Comparison of ENCODE assay signal across 9 cellular contexts in genomic region chr11:65612691-65613090, GRCh38. TPM values are rescaled to one million over a fixed set of nuclear protein-coding genes. Genes with fewer than 3 reads are reported as not detected.
DNase-seq lines count a peak whose midpoint lies in the region; ATAC-seq and TF ChIP-seq lines count a peak whose summit lies in the region.
"Had no signal": no experiment of that assay in that cellular context is flagged by ENCODE, and none has a peak within 500 bp of the region (broad histone marks: within the 10 kb centered on the region; RNA-seq: fewer than 3 reads in every experiment).

No MANE protein-coding gene starts in this region.

- no peak for ATAC-seq in heart left ventricle
- no peak for ATAC-seq in left ventricle myocardium superior

- H3K9me3 ChIP-seq in heart left ventricle: no peaks in the 10 kb centered on the region
- no peaks in the 10 kb centered on the region for H3K9me3 ChIP-seq in mucosa of stomach (ENCODE audit: control insufficient read depth, low read length)

- H3K4me1 ChIP-seq in heart left ventricle (peaks cover 6 to 83% (median 56%) of the 10 kb centered on the region in 12 donors), mucosa of stomach (ENCODE audit: control insufficient read depth, insufficient read depth, low read length) (peaks cover 48% of the 10 kb centered on the region), urinary bladder (ENCODE audit: insufficient read depth) (peaks cover 1% of the 10 kb centered on the region)

- TF ChIP-seq CTCF in heart left ventricle (IDR thresholded peaks at IDR 0.05): no peak
- no peak for TF ChIP-seq CTCF in brain microvascular endothelial cell (IDR thresholded peaks at IDR 0.05; ENCODE audit: low read depth, low read length, missing control alignments)

- H3K4me3 ChIP-seq in heart left ventricle (peak overlapping the region; percentile 64 to 100 (median 96)), brain microvascular endothelial cell (ENCODE audit: low read depth, low read length) (peak overlapping the region; percentile 83), mucosa of stomach (ENCODE audit: low read length) (peak overlapping the region; percentile 46), urinary bladder (ENCODE audit: low read depth, low read length) (peak overlapping the region; percentile 75)

- intact Hi-C loops in heart left ventricle (cut with DNase I) (loop anchor here in 6 of 10 donors (2.0 to 10.0 kb wide), 5 partner anchors 35 to 162 kb away; partner anchors contain the start of genes EHBP1L1 (in 3 of the 6), FAM89B (in 2 of the 6), KAT5 (in 1 of the 6) and ZNRD2 (in 1 of the 6)), left ventricle myocardium superior (cut with micrococcal nuclease) (no loop called here)

- in situ Hi-C loops in brain microvascular endothelial cell (cut with HindIII; ENCODE audit: low pct_ligation_motif_present, low sequenced_read_pairs): no loop called here

- H3K27me3 ChIP-seq in heart left ventricle: no peaks in the 10 kb centered on the region
- no peaks in the 10 kb centered on the region for H3K27me3 ChIP-seq in brain microvascular endothelial cell (replicated peaks)
- no peaks in the 10 kb centered on the region for H3K27me3 ChIP-seq in mucosa of stomach (ENCODE audit: control insufficient read depth, insufficient read depth, low read length)

- H3K9ac ChIP-seq in mucosa of stomach (ENCODE audit: low read length): peak overlapping the region; percentile 93

- WGBS in heart left ventricle, 4 donors: 46 to 77% (median 54%) methylated on average over 1 to 7 of the region's 7 CpGs
- 72% methylated on average over 7 of the region's 7 CpGs for WGBS in urinary bladder

- H3K27ac ChIP-seq in heart left ventricle (peak overlapping the region; percentile 93 to 99 (median 97)), brain microvascular endothelial cell (no peak overlapping the region), urinary bladder (ENCODE audit: low read depth) (peak overlapping the region; percentile 24)

- TF ChIP-seq POLR2A in heart left ventricle (IDR thresholded peaks at IDR 0.05): no peak

- H3K36me3 ChIP-seq in heart left ventricle: peaks cover 0 to 53% (median 34%) of the 10 kb centered on the region in 9 donors
- H3K36me3 ChIP-seq in brain microvascular endothelial cell (replicated peaks): peaks cover 6% of the 10 kb centered on the region
- H3K36me3 ChIP-seq in mucosa of stomach (ENCODE audit: control insufficient read depth, insufficient read depth, low read length): peaks cover 5% of the 10 kb centered on the region
- no peaks in the 10 kb centered on the region for H3K36me3 ChIP-seq in urinary bladder (ENCODE audit: insufficient read depth)

- DNase-seq in heart left ventricle (no peak), left ventricle myocardium superior (no peak), brain microvascular endothelial cell (no peak), NCI-H1436 treated with DMSO at 0.1 percent for 48 hours (lab: John Stamatoyannopoulos, UW) (no peak), EL (no peak), SW 1271 (lab: John Stamatoyannopoulos, UW) (no peak)
- DNase-seq: activated CD4-positive, CD25-positive, alpha-beta regulatory T cell treated with anti-CD3 and anti-CD28 coated beads, Interleukin-2, amount 50 U/mL, for 72 hours had no signal

RNA-seq across cellular contexts. Expression of gene MAP3K11, which starts 1.3 kb away (rescaled TPM):
- total RNA-seq in heart left ventricle (10 to 100 TPM; 26.2 to 68.6 (median 31.4) TPM), left ventricle myocardium superior (39.0 TPM), urinary bladder (20.6 TPM)
- polyA plus RNA-seq in heart left ventricle (10 to 100 TPM; 29.4 to 39.3 TPM), urinary bladder (39.7 TPM)

RNA-seq across cellular contexts. Expression of gene PCNX3, which starts 2.9 kb away (rescaled TPM):
- total RNA-seq in heart left ventricle (10 to 100 TPM in 8 of 9 donors, 1 to 10 TPM in 1; 9.5 to 23.4 (median 15.4) TPM), left ventricle myocardium superior (11.8 TPM), urinary bladder (8.3 TPM)
- polyA plus RNA-seq in heart left ventricle (10 to 100 TPM in 1 of 2 donors, 1 to 10 TPM in 1; 7.1 to 14.0 TPM), urinary bladder (25.3 TPM)

RNA-seq across cellular contexts. Expression of gene KCNK7, which starts 17.1 kb away (rescaled TPM):
- total RNA-seq in heart left ventricle (under 1 TPM in 7 of 9 donors, not detected in 2; 0.18 to 0.75 (median 0.41) TPM), left ventricle myocardium superior (0.94 TPM), urinary bladder (0.63 TPM)
- polyA plus RNA-seq in heart left ventricle (1 to 10 TPM in 1 of 2 donors, under 1 TPM in 1; 0.42 to 1.6 TPM), urinary bladder (1.2 TPM)

RNA-seq across cellular contexts. Expression of gene SIPA1, which starts 25.2 kb away (rescaled TPM):
- total RNA-seq in heart left ventricle (10 to 100 TPM; 17.0 to 63.3 (median 21.6) TPM), left ventricle myocardium superior (32.0 TPM), urinary bladder (16.0 TPM)
- polyA plus RNA-seq in heart left ventricle (10 to 100 TPM; 26.5 to 35.5 TPM), urinary bladder (54.0 TPM)

RNA-seq across cellular contexts. Expression of gene EHBP1L1, which starts 36.8 kb away (rescaled TPM):
- total RNA-seq in heart left ventricle: 100 to 1,000 TPM in 3 of 9 donors, 10 to 100 TPM in 6; 37.4 to 144 (median 80.9) TPM
- 10 to 100 TPM; 52.3 to 71.4 TPM for polyA plus RNA-seq in heart left ventricle
- total RNA-seq in left ventricle myocardium superior: 57.3 TPM
- 45.9 TPM for total RNA-seq in urinary bladder
- 178 TPM for polyA plus RNA-seq in urinary bladder
